In genomic region chr6:74431873-74432272, GRCh38 we compare ENCODE assay signal across 17 cellular contexts.
DNase-seq lines count a peak whose midpoint lies in the region; ATAC-seq and TF ChIP-seq lines count a peak whose summit lies in the region.
"Had no signal": no experiment of that assay in that cellular context is flagged by ENCODE, and none has a peak within 500 bp of the region (broad histone marks: within the 10 kb centered on the region; RNA-seq: fewer than 3 reads in every experiment).

No MANE protein-coding gene starts in this region.

- intact Hi-C loops in right lobe of liver (cut with DNase I) = no loop called here

- no peaks in the 10 kb centered on the region for H3K36me3 ChIP-seq in RWPE2 (ENCODE audit: low read depth)
- no peaks in the 10 kb centered on the region for H3K36me3 ChIP-seq in right lobe of liver

- H3K9me3 ChIP-seq in RWPE2 (ENCODE audit: severe bottlenecking) = peaks cover 5% of the 10 kb centered on the region
- no peaks in the 10 kb centered on the region for H3K9me3 ChIP-seq in right lobe of liver

- H3K27me3 ChIP-seq in RWPE2 (ENCODE audit: insufficient read depth, poor library complexity, severe bottlenecking) = no peaks in the 10 kb centered on the region
- no peaks in the 10 kb centered on the region for H3K27me3 ChIP-seq in right lobe of liver

- TF ChIP-seq CTCF in HFFc6 (IDR thresholded peaks at IDR 0.05) = no peak
- no peak for TF ChIP-seq CTCF in RWPE2 (IDR thresholded peaks at IDR 0.05; ENCODE audit: poor library complexity, severe bottlenecking)
- TF ChIP-seq CTCF in right lobe of liver (IDR thresholded peaks at IDR 0.05) = no peak

- DNase-seq in HFFc6 = peak; percentile 19
- no peak for DNase-seq in RWPE2 (ENCODE audit: low spot score)
- peak; percentile 14 for DNase-seq in fibroblast of peridontal ligament (ENCODE audit: extremely low read depth)
- DNase-seq in activated CD4-positive, CD25-positive, alpha-beta regulatory T cell (lab: John Stamatoyannopoulos, UW) = no peak
- DNase-seq in right lobe of liver = no peak
- no peak for DNase-seq in HuH-7.5 (ENCODE audit: low spot score)
- DNase-seq: Calu3; CD4-positive, CD25-positive, alpha-beta regulatory T cell; DMS53; H7; KBM-7; NCI-H1436; NCI-H2029 treated with DMSO at 0.1 percent for 48 hours; NCI-H748 treated with DMSO at 0.1 percent for 48 hours; SW 1271 had no signal

- TF ChIP-seq POLR2A in right lobe of liver (IDR thresholded peaks at IDR 0.05) = no peak

- 51% methylated on average over 2 of the region's 2 CpGs for WGBS in right lobe of liver (ENCODE audit: insufficient coverage, low coverage, low lambda C conversion rate, missing lambda C conversion rate)

- H3K27ac Mint-ChIP-seq in HFFc6 = no peak overlapping the region
- H3K27ac Mint-ChIP-seq: B cell; CD4-positive, CD25-positive, alpha-beta regulatory T cell had no signal

- H3K9me3 Mint-ChIP-seq in HFFc6 = no peaks in the 10 kb centered on the region

- H3K27ac ChIP-seq in RWPE2 (ENCODE audit: poor library complexity, severe bottlenecking) = no peak overlapping the region
- H3K27ac ChIP-seq in right lobe of liver = no peak overlapping the region

- ATAC-seq in RWPE2 (ENCODE audit: low read depth) (peak; percentile 54; the same call in 1 of the 3 replicates), right lobe of liver (no peak), HG02970 (IDR thresholded peaks at IDR 0.05; ENCODE audit: low FRiP score, unreplicated experiment) (no peak)

- peaks cover 11% of the 10 kb centered on the region for H3K4me1 Mint-ChIP-seq in HFFc6 (ENCODE audit: low read depth)
- H3K4me1 Mint-ChIP-seq: B cell; CD4-positive, CD25-positive, alpha-beta regulatory T cell had no signal

- no peak overlapping the region for H3K4me3 Mint-ChIP-seq in HFFc6
- H3K4me3 Mint-ChIP-seq: B cell; CD4-positive, CD25-positive, alpha-beta regulatory T cell had no signal

- H3K4me3 ChIP-seq in RWPE2 (ENCODE audit: severe bottlenecking) (no peak overlapping the region), right lobe of liver (no peak overlapping the region)

- no peaks in the 10 kb centered on the region for H3K4me1 ChIP-seq in RWPE2 (ENCODE audit: insufficient read depth, poor library complexity, severe bottlenecking)
- H3K4me1 ChIP-seq in right lobe of liver = no peaks in the 10 kb centered on the region

- H3K36me3 Mint-ChIP-seq in HFFc6 (ENCODE audit: low read depth) = no peaks in the 10 kb centered on the region
- H3K36me3 Mint-ChIP-seq: CD4-positive, CD25-positive, alpha-beta regulatory T cell had no signal

- no peaks in the 10 kb centered on the region for H3K27me3 Mint-ChIP-seq in HFFc6 (ENCODE audit: insufficient read depth)
- H3K27me3 Mint-ChIP-seq: B cell; CD4-positive, CD25-positive, alpha-beta regulatory T cell had no signal

Comparison
In these comparisons a context has a peak if more than half of its experiments do, and no peak if none do; other contexts are left out.
1. DNase-seq: peak in HFFc6 (single experiment) and fibroblast of peridontal ligament (single experiment); none in RWPE2 (single experiment), activated CD4-positive, CD25-positive, alpha-beta regulatory T cell (0 of 4), right lobe of liver (0 of 3) and HuH-7.5 (single experiment).